In the genomic region with DNA sequence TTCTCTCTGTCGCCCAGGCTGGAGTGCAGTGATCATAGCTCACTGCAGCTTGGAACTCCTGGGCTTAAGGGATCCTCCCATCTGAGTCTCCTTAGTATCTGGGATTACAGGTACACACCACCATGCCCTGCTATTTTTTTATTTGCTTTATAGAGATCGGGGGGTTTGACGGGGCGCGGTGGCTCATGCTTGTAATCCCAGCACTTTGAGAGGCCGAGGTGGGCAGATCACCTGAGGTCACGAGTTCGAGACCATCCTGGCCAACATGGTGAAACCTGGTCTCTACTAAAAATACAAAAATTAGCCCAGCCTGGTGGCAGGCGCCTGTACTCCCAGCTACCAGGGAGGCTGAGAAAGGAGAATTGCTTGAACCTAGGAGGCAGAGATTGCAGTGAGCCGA, we compare ENCODE assay signal across 8 cellular contexts. TPM values are rescaled to one million over a fixed set of nuclear protein-coding genes. Genes with fewer than 3 reads are reported as not detected.
A peak's percentile ranks its signal among the peaks of the same experiment; 100 is the strongest.
DNase-seq lines count a peak whose midpoint lies in the region; ATAC-seq, FAIRE-seq and TF ChIP-seq lines count a peak whose summit lies in the region.
"Not testable (repeated sequence)": the region's sequence is repeated elsewhere in the genome, so short reads cannot be mapped to it uniquely, and the experiment has no call there.

No MANE protein-coding gene starts in this region.

- not testable (repeated sequence) for H3K9ac ChIP-seq in mesendoderm (ENCODE audit: low read length)

- not testable (repeated sequence) for ATAC-seq in pancreas; thoracic aorta (ENCODE audit: insufficient number of reproducible peaks, low FRiP score, low read depth)

- not testable (repeated sequence) for H3K27me3 ChIP-seq in CD4-positive, alpha-beta memory T cell (ENCODE audit: insufficient read depth, low read length); esophagus (ENCODE audit: control insufficient read depth in 1 of 2, insufficient read depth in 2 of 2, low read length in 2 of 2); mesendoderm (ENCODE audit: insufficient read depth, low read length, poor library complexity); pancreas; thoracic aorta (replicated peaks; ENCODE audit: insufficient read depth)

- not testable (repeated sequence) for H3K36me3 Mint-ChIP-seq in CD4-positive, alpha-beta memory T cell

- H3K4me3 ChIP-seq in CD4-positive, alpha-beta memory T cell (ENCODE audit: low read length in 2 of 2), result peak overlapping the region in 1 of 2 donors; percentile 54
- peak overlapping the region; percentile 24; the same call in 1 of the 2 replicates for H3K4me3 ChIP-seq in LNCaP clone FGC (ENCODE audit: low read depth, low read length)
- peak overlapping the region; percentile 32; the same call in 1 of the 2 replicates for H3K4me3 ChIP-seq in WI38 (ENCODE audit: low read depth, low read length)
- not testable (repeated sequence) for H3K4me3 ChIP-seq in esophagus (ENCODE audit: low read depth in 1 of 2, low read length in 2 of 2); mesendoderm (ENCODE audit: low read length)
- H3K4me3 ChIP-seq in pancreas, result peak overlapping the region in 1 of 4 donors; percentile 99
- peak overlapping the region; percentile 96 for H3K4me3 ChIP-seq in thoracic aorta

- H3K56ac ChIP-seq in mesendoderm (ENCODE audit: low read length), result peak overlapping the region; percentile 37

- not testable (repeated sequence) for H2BK120ac ChIP-seq in mesendoderm (ENCODE audit: low read depth, low read length)

- not testable (repeated sequence) for H2BK5ac ChIP-seq in mesendoderm (ENCODE audit: low read length)

- peaks cover 34% of the 10 kb centered on the region for H3K79me2 ChIP-seq in mesendoderm (ENCODE audit: control insufficient read depth, insufficient read depth, low read length)

- peak overlapping the region; percentile 23 for H3K18ac ChIP-seq in mesendoderm (ENCODE audit: low read length)

- not testable (repeated sequence) for H2BK15ac ChIP-seq in mesendoderm (replicated peaks; ENCODE audit: low read depth)

- not testable (repeated sequence) for H3K79me1 ChIP-seq in mesendoderm (ENCODE audit: low read length)

- not testable (repeated sequence) for H3K27me3 Mint-ChIP-seq in CD4-positive, alpha-beta memory T cell

- not testable (repeated sequence) for H2AK5ac ChIP-seq in mesendoderm (ENCODE audit: low read length)

- H3K4me2 ChIP-seq in mesendoderm (ENCODE audit: low read length), result not testable (repeated sequence)

- peaks cover 18 to 34% (median 24%) of the 10 kb centered on the region in 4 donors for H3K4me1 Mint-ChIP-seq in CD4-positive, alpha-beta memory T cell

- DNase-seq in CD4-positive, alpha-beta memory T cell; LNCaP clone FGC (ENCODE audit: low read depth); mesendoderm; pancreas; thoracic aorta (ENCODE audit: low spot score): not testable (repeated sequence)

- H3K27ac Mint-ChIP-seq in CD4-positive, alpha-beta memory T cell, result peak overlapping the region; percentile 82 to 99 (median 99)

- CTCF ChIA-PET in CD4-positive, alpha-beta memory T cell (lab: Charles Lee; ENCODE audit: partially characterized antibody), result interaction anchor here (1.1 kb wide), 1 partner anchor 47 kb away, joined by 3 read pairs; no protein-coding TSS in a partner anchor

- not testable (repeated sequence) for H4K8ac ChIP-seq in mesendoderm (ENCODE audit: low read depth, low read length)

- H3K23ac ChIP-seq in mesendoderm (ENCODE audit: low read length), result not testable (repeated sequence)

- WGBS in esophagus, 2 donors, result 98 to 99% methylated on average over 10 of the region's 10 CpGs
- no CpG with 5 or more reads among the region's 10 CpGs for WGBS in mesendoderm (ENCODE audit: extremely low coverage, insufficient coverage, low lambda C conversion rate)
- WGBS in pancreas, 2 donors, result 94 to 98% methylated on average over 10 of the region's 10 CpGs

- not testable (repeated sequence) for TF ChIP-seq CTCF in LNCaP clone FGC (IDR thresholded peaks at IDR 0.05; ENCODE audit: control insufficient read depth, extremely low read depth, insufficient read depth); WI38 (IDR thresholded peaks at IDR 0.05; ENCODE audit: low read depth, low read length); pancreas (IDR thresholded peaks at IDR 0.05); thoracic aorta (IDR thresholded peaks at IDR 0.05)

- H3K27ac ChIP-seq in CD4-positive, alpha-beta memory T cell (ENCODE audit: low read depth, low read length), result peak overlapping the region; percentile 85
- H3K27ac ChIP-seq in angular gyrus (ENCODE audit: low read depth, low read length) (peak overlapping the region; percentile 75), esophagus (ENCODE audit: low read depth in 2 of 2, low read length in 1 of 2) (peak overlapping the region; percentile 86 to 99), pancreas (peak overlapping the region in 3 of 4 donors; percentile 31 to 95 (median 84)), thoracic aorta (peak overlapping the region; percentile 99)
- not testable (repeated sequence) for H3K27ac ChIP-seq in mesendoderm (ENCODE audit: low read depth, low read length)

- H3K9me3 Mint-ChIP-seq in CD4-positive, alpha-beta memory T cell, result not testable (repeated sequence)

- H3K4me3 Mint-ChIP-seq in CD4-positive, alpha-beta memory T cell, result peak overlapping the region in 6 of 8 donors; percentile 87 to 93 (median 90)

- H3K4ac ChIP-seq in mesendoderm (ENCODE audit: low read depth, low read length), result not testable (repeated sequence)

- POLR2A ChIA-PET in CD4-positive, alpha-beta memory T cell (lab: Charles Lee; ENCODE audit: partially characterized antibody), result interaction anchor here (1.2 to 3.1 kb wide), 4 partner anchors 103 to 573 kb away, joined by 5 to 33 read pairs (median 16); partner anchors contain the start of genes ANKFY1, CYB5D2, RNF167 and SLC25A11

- intact Hi-C loops in CD4-positive, alpha-beta memory T cell (cut with micrococcal nuclease), result loop anchor here (5.0 to 10.0 kb wide), 4 partner anchors 48 to 730 kb away; partner anchors contain the start of genes CTNS, NCBP3 and SHPK
- intact Hi-C loops in pancreas (cut with DNase I), result not testable (repeated sequence)

- not testable (repeated sequence) for H3K36me3 ChIP-seq in CD4-positive, alpha-beta memory T cell (ENCODE audit: insufficient read depth, low read length); esophagus (ENCODE audit: control insufficient read depth in 2 of 2, insufficient read depth in 2 of 2, low read length in 1 of 2); mesendoderm (ENCODE audit: control insufficient read depth, insufficient read depth, low read length); pancreas; thoracic aorta

- H3K4me1 ChIP-seq in CD4-positive, alpha-beta memory T cell (ENCODE audit: insufficient read depth, low read length), result peaks cover 28% of the 10 kb centered on the region
- H3K4me1 ChIP-seq in esophagus (ENCODE audit: control insufficient read depth in 2 of 2, insufficient read depth in 2 of 2, low read length in 1 of 2); mesendoderm (ENCODE audit: control insufficient read depth, low read depth, low read length); pancreas: not testable (repeated sequence)
- peaks cover 7 to 20% of the 10 kb centered on the region in 2 donors for H3K4me1 ChIP-seq in thoracic aorta (ENCODE audit: control insufficient read depth in 1 of 2, low read depth in 2 of 2)

- H3K9me3 ChIP-seq in CD4-positive, alpha-beta memory T cell (ENCODE audit: control insufficient read depth in 1 of 2, low read length in 2 of 2); esophagus (ENCODE audit: control insufficient read depth in 2 of 2, insufficient read depth in 1 of 2, low read depth in 1 of 2, low read length in 1 of 2); pancreas; thoracic aorta: not testable (repeated sequence)

- not testable (repeated sequence) for H4K5ac ChIP-seq in mesendoderm (ENCODE audit: low read length)

- not testable (repeated sequence) for FAIRE-seq in pancreas (lab: Jason Lieb, UNC)

RNA-seq across cellular contexts. Expression of gene UBE2G1, which starts 0.7 kb away (rescaled TPM):
- 10 to 100 TPM; 56.9 to 61.6 TPM for total RNA-seq in CD4-positive, alpha-beta memory T cell
- polyA plus RNA-seq in CD4-positive, alpha-beta memory T cell, result 10 to 100 TPM; 62.4 to 69.4 TPM
- polyA plus RNA-seq in esophagus, result 10 to 100 TPM; 28.4 to 45.7 TPM
- polyA plus RNA-seq in mesendoderm (2013, experiment 1 of 2), result 88.0 TPM
- 89.9 TPM for polyA plus RNA-seq in mesendoderm (2013, experiment 2 of 2)
- total RNA-seq in pancreas, result 10 to 100 TPM; 19.7 to 29.3 (median 23.7) TPM
- polyA plus RNA-seq in pancreas, result 1 to 10 TPM; 4.3 to 8.1 TPM
- total RNA-seq in thoracic aorta, result 10 to 100 TPM; 38.8 to 47.7 TPM
